ENCODE assay signal across 9 cellular contexts in the genomic region with DNA sequence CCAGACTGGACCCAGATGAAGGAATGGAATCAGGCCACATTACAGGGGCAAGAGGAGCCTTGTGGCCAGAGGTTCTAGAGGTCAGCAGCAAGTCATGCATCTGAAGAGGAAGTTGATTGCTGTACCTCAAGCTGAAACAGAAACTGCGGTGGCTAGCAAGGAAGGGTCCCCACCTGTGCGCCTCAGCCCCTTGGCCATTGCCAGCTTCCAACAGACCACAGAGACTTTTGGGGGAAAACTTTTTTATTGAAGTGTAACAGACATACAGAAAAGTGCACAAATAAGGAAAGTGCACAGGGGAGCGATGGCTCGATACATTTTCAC. TPM values are rescaled to one million over a fixed set of nuclear protein-coding genes. Genes with fewer than 3 reads are reported as not detected.
DNase-seq lines count a peak whose midpoint lies in the region; ATAC-seq and TF ChIP-seq lines count a peak whose summit lies in the region.
"Had no signal": no experiment of that assay in that cellular context is flagged by ENCODE, and none has a peak within 500 bp of the region (broad histone marks: within the 10 kb centered on the region; RNA-seq: fewer than 3 reads in every experiment).

No MANE protein-coding gene starts in this region.

- 72 to 83% methylated on average over 2 to 4 of the region's 4 CpGs for WGBS in gastroesophageal sphincter (ENCODE audit: low coverage in 1 of 2), 2 donors

- no peak for TF ChIP-seq CTCF in gastroesophageal sphincter (IDR thresholded peaks at IDR 0.05)

- DNase-seq in RPMI8226 (peak; percentile 88), iPS-NIHi11 (ENCODE audit: low spot score) (no peak), DMS 273 (lab: John Stamatoyannopoulos, UW; ENCODE audit: unreplicated experiment) (no peak)
- DNase-seq: BE2C had no signal

- H3K4me1 ChIP-seq in BLaER1 (peaks cover 37% of the 10 kb centered on the region), gastroesophageal sphincter (no peaks in the 10 kb centered on the region)
- H3K4me1 ChIP-seq: BE2C had no signal

- no peaks in the 10 kb centered on the region for H3K9me3 Mint-ChIP-seq in activated T-helper 17 cell treated with anti-CD3 and anti-CD28 coated beads, Interleukin-2, amount 50 U/mL, for 72 hours

- no peak for TF ChIP-seq EP300 in gastroesophageal sphincter (IDR thresholded peaks at IDR 0.05)

- TF ChIP-seq POLR2A in gastroesophageal sphincter (IDR thresholded peaks at IDR 0.05) = no peak

- no peak overlapping the region for H3K27ac Mint-ChIP-seq in activated T-helper 17 cell treated with anti-CD3 and anti-CD28 coated beads, Interleukin-2, amount 50 U/mL, for 72 hours

- H4K20me1 ChIP-seq in BLaER1 = no peaks in the 10 kb centered on the region

- no peaks in the 10 kb centered on the region for H3K4me1 Mint-ChIP-seq in activated T-helper 17 cell treated with anti-CD3 and anti-CD28 coated beads, Interleukin-2, amount 50 U/mL, for 72 hours

- peak overlapping the region; percentile 84 for H3K4me2 ChIP-seq in BLaER1

- no peak overlapping the region for H3K4me3 ChIP-seq in BLaER1
- H3K4me3 ChIP-seq in gastroesophageal sphincter = no peak overlapping the region

- H3K4me3 Mint-ChIP-seq in activated T-helper 17 cell treated with anti-CD3 and anti-CD28 coated beads, Interleukin-2, amount 50 U/mL, for 72 hours = no peak overlapping the region

- peak overlapping the region; percentile 22; the same call in 1 of the 2 replicates for H3K27ac ChIP-seq in BLaER1
- no peak overlapping the region for H3K27ac ChIP-seq in gastroesophageal sphincter

- no peaks in the 10 kb centered on the region for H3K9me3 ChIP-seq in BLaER1
- no peaks in the 10 kb centered on the region for H3K9me3 ChIP-seq in gastroesophageal sphincter
- H3K9me3 ChIP-seq: BE2C had no signal

- H3K36me3 ChIP-seq in BLaER1 (no peaks in the 10 kb centered on the region), gastroesophageal sphincter (no peaks in the 10 kb centered on the region)
- H3K36me3 ChIP-seq: BE2C had no signal

- ATAC-seq in GM19351 (IDR thresholded peaks at IDR 0.05; ENCODE audit: unreplicated experiment) = peak; percentile 94
- ATAC-seq in HG03066 (IDR thresholded peaks at IDR 0.05; ENCODE audit: low read depth, unreplicated experiment) = peak; percentile 89
- ATAC-seq in gastroesophageal sphincter = no peak
- ATAC-seq in activated T-helper 17 cell treated with anti-CD3 and anti-CD28 coated beads, Interleukin-2, amount 50 U/mL, for 72 hours (replicated peaks) = no peak

- H3K36me3 Mint-ChIP-seq in activated T-helper 17 cell treated with anti-CD3 and anti-CD28 coated beads, Interleukin-2, amount 50 U/mL, for 72 hours (ENCODE audit: low read depth) = no peaks in the 10 kb centered on the region

- no peaks in the 10 kb centered on the region for H3K27me3 ChIP-seq in BLaER1
- no peaks in the 10 kb centered on the region for H3K27me3 ChIP-seq in gastroesophageal sphincter
- H3K27me3 ChIP-seq: BE2C had no signal

- no peak overlapping the region; the same call in 1 of the 2 replicates for H3K9ac ChIP-seq in BLaER1

- H3K27me3 Mint-ChIP-seq in activated T-helper 17 cell treated with anti-CD3 and anti-CD28 coated beads, Interleukin-2, amount 50 U/mL, for 72 hours = no peaks in the 10 kb centered on the region

RNA-seq across cellular contexts. Expression of gene SLC9A8, which starts 26.8 kb away (rescaled TPM):
- total RNA-seq in gastroesophageal sphincter = 1 to 10 TPM; 4.7 to 9.3 (median 7.5) TPM
- 10 to 100 TPM; 17.7 to 18.3 TPM for total RNA-seq in activated T-helper 17 cell treated with anti-CD3 and anti-CD28 coated beads, Interleukin-2, amount 50 U/mL, for 72 hours

Comparison
In these comparisons a context has a peak if more than half of its experiments do, and no peak if none do; other contexts are left out.
1. ATAC-seq: peak in GM19351 (single experiment) and HG03066 (single experiment); none in gastroesophageal sphincter (single experiment) and activated T-helper 17 cell treated with anti-CD3 and anti-CD28 coated beads, Interleukin-2, amount 50 U/mL, for 72 hours (single experiment).